15 cellular contexts compared by ENCODE assay signal in the genomic region with DNA sequence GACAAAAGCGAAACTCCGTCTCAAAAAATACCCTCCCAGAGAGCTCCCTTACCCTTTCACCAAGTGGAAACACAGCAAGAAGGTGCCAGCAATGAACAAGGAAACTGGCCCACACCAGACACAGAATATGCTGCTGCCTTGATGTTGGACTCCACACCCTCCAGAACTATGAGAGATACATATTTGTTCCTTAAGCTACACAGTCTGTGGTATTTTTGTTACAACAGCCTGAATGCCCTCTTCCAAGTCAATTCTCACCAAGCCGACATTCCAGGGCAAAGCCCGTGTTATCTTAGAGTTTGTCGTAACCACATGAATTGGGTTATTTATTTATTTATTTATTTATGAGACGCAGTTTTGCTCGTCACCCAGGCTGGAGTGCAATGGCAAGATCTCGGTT.
DNase-seq lines count a peak whose midpoint lies in the region; ATAC-seq lines count a peak whose summit lies in the region.
"Had no signal": no experiment of that assay in that cellular context is flagged by ENCODE, and none has a peak within 500 bp of the region (broad histone marks: within the 10 kb centered on the region; RNA-seq: fewer than 3 reads in every experiment).

No MANE protein-coding gene starts in this region.

- no peak for ATAC-seq in HG03159 (IDR thresholded peaks at IDR 0.05; ENCODE audit: unreplicated experiment)
- ATAC-seq: K562 had no signal

- DNase-seq in HCEC 1CT (peak; percentile 81), astrocyte of the hippocampus (ENCODE audit: low read depth, low spot score) (peak; percentile 77), hepatic stellate cell (ENCODE audit: low spot score) (peak; percentile 55), smooth muscle cell of the brain vasculature (ENCODE audit: low read depth, low spot score) (peak; percentile 26), NCI-H1092 (lab: John Stamatoyannopoulos, UW) (no peak), AML-193 (lab: John Stamatoyannopoulos, UW) (no peak), OCI-M2 (lab: John Stamatoyannopoulos, UW; ENCODE audit: unreplicated experiment) (no peak)
- DNase-seq: activated naive CD8-positive, alpha-beta T cell treated with anti-CD3 and anti-CD28 coated beads, Interleukin-2, amount 10 ng/mL, durations not matched to agents 7 days and 5 days; C1 segment of cervical spinal cord; NCI-H146; NCI-H510A; pancreas; SW 1271 had no signal

Comparison
In these comparisons a context has a peak if more than half of its experiments do, and no peak if none do; other contexts are left out.
1. DNase-seq: peak in HCEC 1CT (single experiment), astrocyte of the hippocampus (single experiment), hepatic stellate cell (single experiment) and smooth muscle cell of the brain vasculature (single experiment); none in NCI-H1092 (single experiment), AML-193 (0 of 2) and OCI-M2 (single experiment).